8 cellular contexts compared by ENCODE assay signal in genomic region chr11:15650105-15650938, GRCh38.
DNase-seq lines count a peak whose midpoint lies in the region; ATAC-seq and TF ChIP-seq lines count a peak whose summit lies in the region.

No MANE protein-coding gene starts in this region.

- peak overlapping the region; percentile 62 for H3K9ac ChIP-seq in colonic mucosa (ENCODE audit: low read depth in 2 of 2, low read length in 2 of 2)

- TF ChIP-seq CTCF in AG09309 (IDR thresholded peaks at IDR 0.05; ENCODE audit: control insufficient read depth, insufficient read depth, low read depth, low read length, missing control alignments): peak; percentile 93
- TF ChIP-seq CTCF in colonic mucosa (IDR thresholded peaks at IDR 0.05): peak; percentile 99

- ATAC-seq in GM18868 (IDR thresholded peaks at IDR 0.05; ENCODE audit: unreplicated experiment) (peak; percentile 98), HG03108 (IDR thresholded peaks at IDR 0.05; ENCODE audit: unreplicated experiment) (peak; percentile 95)

- intact Hi-C loops in colonic mucosa (cut with DNase I): loop anchor here (5.0 kb wide), 1 partner anchor 117 kb away; no protein-coding TSS in a partner anchor

- H3K27me3 ChIP-seq in colonic mucosa (no peaks in the 10 kb centered on the region), layer of hippocampus (ENCODE audit: control insufficient read depth, insufficient read depth, low read length) (no peaks in the 10 kb centered on the region)

- H3K4me1 ChIP-seq in colonic mucosa: peaks cover 5% of the 10 kb centered on the region

- H3K9me3 ChIP-seq in colonic mucosa: no peaks in the 10 kb centered on the region

- peak; percentile 43 for DNase-seq in AG09309 (ENCODE audit: low read depth)
- peak; percentile 98 for DNase-seq in NCI-H2227 (lab: John Stamatoyannopoulos, UW; ENCODE audit: unreplicated experiment)
- DNase-seq in activated CD4-positive, alpha-beta T cell treated with anti-CD3 and anti-CD28 coated beads for 1 hour: peak; percentile 33
- peak; percentile 93 for DNase-seq in colonic mucosa
- peak; percentile 24 to 41 for DNase-seq in stimulated activated CD4-positive, alpha-beta T cell treated with anti-CD3 and anti-CD28 coated beads, Interleukin-1b, Interleukin-23, amount 100 ng/mL, for 1 hour (ENCODE audit: low read depth in 2 of 2)

- H3K4me3 ChIP-seq in AG09309 (ENCODE audit: control insufficient read depth, low read depth, low read length) (peak overlapping the region; percentile 6), colonic mucosa (peak overlapping the region; percentile 34)

- H3K27ac ChIP-seq in colonic mucosa (no peak overlapping the region), layer of hippocampus (ENCODE audit: low read depth, low read length) (peak overlapping the region; percentile 53)

- no peaks in the 10 kb centered on the region for H3K36me3 ChIP-seq in colonic mucosa

Comparison
In these comparisons a context has a peak if more than half of its experiments do, and no peak if none do; other contexts are left out.
1. DNase-seq: peak in every context shown above with its lines; median percentile 98 in NCI-H2227; 93 in colonic mucosa; 43 in AG09309; 33 in activated CD4-positive, alpha-beta T cell treated with anti-CD3 and anti-CD28 coated beads for 1 hour; 32 in stimulated activated CD4-positive, alpha-beta T cell treated with anti-CD3 and anti-CD28 coated beads, Interleukin-1b, Interleukin-23, amount 100 ng/mL, for 1 hour.